In genomic region chr2:96933528-96933927, GRCh38 we compare ENCODE assay signal across 22 cellular contexts. TPM values are rescaled to one million over a fixed set of nuclear protein-coding genes. Genes with fewer than 3 reads are reported as not detected.
A peak's percentile ranks its signal among the peaks of the same experiment; 100 is the strongest.
DNase-seq lines count a peak whose midpoint lies in the region; ATAC-seq and TF ChIP-seq lines count a peak whose summit lies in the region.
"Had no signal": no experiment of that assay in that cellular context is flagged by ENCODE, and none has a peak within 500 bp of the region (broad histone marks: within the 10 kb centered on the region; RNA-seq: fewer than 3 reads in every experiment).

No MANE protein-coding gene starts in this region.

- no peaks in the 10 kb centered on the region for H3K36me3 Mint-ChIP-seq in Caco-2 (ENCODE audit: insufficient read depth, unreplicated experiment)
- H3K36me3 Mint-ChIP-seq: natural killer cell had no signal

- H3K27me3 Mint-ChIP-seq in Caco-2 (ENCODE audit: insufficient read depth, unreplicated experiment) = no peaks in the 10 kb centered on the region

- H3K4me3 ChIP-seq in Caco-2 (ENCODE audit: low read depth, low read length) (no peak overlapping the region), dorsolateral prefrontal cortex (no peak overlapping the region)
- H3K4me3 ChIP-seq: GM12878, prostate gland, testis had no signal

- H3K27me3 ChIP-seq in Caco-2 (replicated peaks; ENCODE audit: control insufficient read depth, insufficient read depth, low read length) = no peaks in the 10 kb centered on the region
- no peaks in the 10 kb centered on the region for H3K27me3 ChIP-seq in dorsolateral prefrontal cortex
- H3K27me3 ChIP-seq: testis had no signal

- H3K27ac Mint-ChIP-seq in Caco-2 (ENCODE audit: unreplicated experiment) = no peak overlapping the region
- H3K27ac Mint-ChIP-seq: natural killer cell had no signal

- no peak overlapping the region for H3K4me3 Mint-ChIP-seq in Caco-2 (ENCODE audit: unreplicated experiment)
- H3K4me3 Mint-ChIP-seq: natural killer cell had no signal

- peak overlapping the region in 56 of 59 donors; percentile 5 to 99 (median 72) for H3K27ac ChIP-seq in dorsolateral prefrontal cortex
- H3K27ac ChIP-seq: prostate gland, testis had no signal

- no peaks in the 10 kb centered on the region for H3K9me3 ChIP-seq in Caco-2
- H3K9me3 ChIP-seq: prostate gland, testis had no signal

- intact Hi-C loops in Caco-2 (cut with micrococcal nuclease; ENCODE audit: unreplicated experiment) = no loop called here
- intact Hi-C loops in dorsolateral prefrontal cortex (cut with DNase I) = no loop called here

- ATAC-seq in omental fat pad (ENCODE audit: low FRiP score) (no peak), GM21619 (IDR thresholded peaks at IDR 0.05; ENCODE audit: unreplicated experiment) (no peak)
- ATAC-seq: GM12878, natural killer cell had no signal

- CTCF ChIA-PET in Caco-2 (lab: Charles Lee) = interaction anchor here (1.2 kb wide), 1 partner anchor 75 kb away, joined by 6 read pairs; the partner anchor contains the start of gene ANKRD39

- no TSS peak for BruUV-seq in Caco-2 (replicated peaks; lab: Mats Ljungman, UMichigan)

- DNase-seq in Caco-2 (peak; percentile 41 to 49), DMS79 treated with DMSO at 0.1 percent for 48 hours (lab: John Stamatoyannopoulos, UW) (peak; percentile 71), NCI-H446 (lab: John Stamatoyannopoulos, UW) (peak; percentile 67 to 89), dorsolateral prefrontal cortex (no peak), anterior cingulate cortex (lab: John Stamatoyannopoulos, UW) (no peak), omental fat pad (ENCODE audit: low spot score) (no peak)
- no peak for DNase-seq in stimulated activated CD4-positive, alpha-beta T cell treated with anti-CD3 and anti-CD28 coated beads, Interleukin-4, amount 100 ng/mL, for 4 hours
- DNase-seq: activated CD4-positive, alpha-beta T cell treated with anti-CD3 and anti-CD28 coated beads, Interleukin-2, amount 50 U/mL, for 1 hour; activated naive CD4-positive, alpha-beta T cell; GF-D8; hypothalamus; KBM-7; mesenchymal stem cell; MV-4-11; natural killer cell; NK-92 treated with Interleukin-12 subunit alpha and Interleukin-12 subunit beta, amount 100 ng/mL, for 24 hours; SW 1271; testis had no signal

- H3K9me3 Mint-ChIP-seq in Caco-2 (ENCODE audit: unreplicated experiment) = no peaks in the 10 kb centered on the region
- H3K9me3 Mint-ChIP-seq: natural killer cell had no signal

- POLR2A ChIA-PET in Caco-2 (lab: Charles Lee) = no interaction called here

- no peaks in the 10 kb centered on the region for H3K36me3 ChIP-seq in Caco-2 (ENCODE audit: control insufficient read depth, insufficient read depth, low read length)
- H3K36me3 ChIP-seq: prostate gland had no signal

- TF ChIP-seq CTCF in Caco-2 (IDR thresholded peaks at IDR 0.05; ENCODE audit: insufficient read depth in 1 of 2, low read depth in 1 of 2, low read length in 1 of 2, severe bottlenecking in 1 of 2, unreplicated experiment in 1 of 2) = no peak
- no peak for TF ChIP-seq CTCF in dorsolateral prefrontal cortex (IDR thresholded peaks at IDR 0.05 in 54 of 56, conservative IDR thresholded peaks at IDR 0.05 in 2 of 56; ENCODE audit: low read depth in 1 of 56, partially characterized antibody in 56 of 56)
- TF ChIP-seq CTCF in omental fat pad (IDR thresholded peaks at IDR 0.05) = no peak

- H3K4me1 ChIP-seq in Caco-2 = peaks cover 11% of the 10 kb centered on the region
- H3K4me1 ChIP-seq: prostate gland, testis had no signal

- peaks cover 8% of the 10 kb centered on the region for H3K4me1 Mint-ChIP-seq in Caco-2 (ENCODE audit: low read depth, unreplicated experiment)

RNA-seq across cellular contexts. Expression of gene FAM178B, which starts 52.9 kb away (rescaled TPM):
- total RNA-seq in Caco-2 (2022) (not detected in 2 replicates), dorsolateral prefrontal cortex (10 to 100 TPM in 40 of 120 experiments, 1 to 10 TPM in 80; 1.5 to 44.2 (median 8.0) TPM), omental fat pad (1 to 10 TPM in 2 of 4 donors, under 1 TPM in 1, not detected in 1; 0.74 to 3.3 (median 1.4) TPM)
- total RNA-seq: astrocyte, GM12878 had no signal

Comparison
In these comparisons a context has a peak if more than half of its experiments do, and no peak if none do; other contexts are left out.
1. DNase-seq: peak in Caco-2 (2 of 2), DMS79 treated with DMSO at 0.1 percent for 48 hours (single experiment) and NCI-H446 (2 of 2); none in dorsolateral prefrontal cortex (0 of 10), anterior cingulate cortex (0 of 58), omental fat pad (single experiment) and stimulated activated CD4-positive, alpha-beta T cell treated with anti-CD3 and anti-CD28 coated beads, Interleukin-4, amount 100 ng/mL, for 4 hours (0 of 2).